1 cellular context compared by ENCODE assay signal in the genomic region with DNA sequence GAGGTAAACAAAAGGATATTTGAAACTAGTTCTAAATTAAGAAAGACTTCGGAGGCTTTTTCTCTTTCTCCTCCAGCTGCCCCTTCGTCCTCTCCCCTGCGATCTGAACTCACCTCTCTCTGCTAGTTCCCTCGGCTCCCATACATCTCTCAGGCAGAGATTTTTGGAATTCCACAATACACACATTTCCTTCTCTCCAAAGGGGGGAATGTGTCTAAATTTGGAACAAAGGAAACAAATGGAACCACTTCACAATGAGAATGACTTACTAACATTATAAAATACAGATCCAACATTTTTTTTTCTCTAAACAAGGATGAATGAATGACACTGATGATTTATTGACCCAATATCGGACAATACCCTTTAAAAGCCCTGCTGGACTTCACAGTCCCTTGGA.
TF ChIP-seq lines count a peak whose summit lies in the region.

No MANE protein-coding gene starts in this region.

TF ChIP-seq in endothelial cell of umbilical vein, 7 proteins besides CTCF, POLR2A, EP300 and RAD21:
- TF ChIP-seq EZH2 (IDR thresholded peaks at IDR 0.05; ENCODE audit: borderline replicate concordance, low read depth, low read length, severe bottlenecking) (no peak), MYC (IDR thresholded peaks at IDR 0.05; ENCODE audit: low read depth, low read length) (no peak), JUN (IDR thresholded peaks at IDR 0.05; ENCODE audit: borderline replicate concordance, insufficient read depth, insufficient read length, low read depth) (no peak), FOS (IDR thresholded peaks at IDR 0.05; ENCODE audit: borderline replicate concordance, insufficient read depth, low read length) (no peak), GATA2 (IDR thresholded peaks at IDR 0.05; ENCODE audit: insufficient read depth, insufficient read length, low read depth, low read length) (no peak), POLR2AphosphoS5 (IDR thresholded peaks at IDR 0.05; ENCODE audit: insufficient read depth, low read depth, low read length) (no peak)
- TF ChIP-seq, protein P1, sequence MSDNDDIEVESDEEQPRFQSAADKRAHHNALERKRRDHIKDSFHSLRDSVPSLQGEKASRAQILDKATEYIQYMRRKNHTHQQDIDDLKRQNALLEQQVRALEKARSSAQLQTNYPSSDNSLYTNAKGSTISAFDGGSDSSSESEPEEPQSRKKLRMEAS (IDR thresholded peaks at IDR 0.05; ENCODE audit: insufficient read depth, insufficient read length): no peak
